In the genomic region with DNA sequence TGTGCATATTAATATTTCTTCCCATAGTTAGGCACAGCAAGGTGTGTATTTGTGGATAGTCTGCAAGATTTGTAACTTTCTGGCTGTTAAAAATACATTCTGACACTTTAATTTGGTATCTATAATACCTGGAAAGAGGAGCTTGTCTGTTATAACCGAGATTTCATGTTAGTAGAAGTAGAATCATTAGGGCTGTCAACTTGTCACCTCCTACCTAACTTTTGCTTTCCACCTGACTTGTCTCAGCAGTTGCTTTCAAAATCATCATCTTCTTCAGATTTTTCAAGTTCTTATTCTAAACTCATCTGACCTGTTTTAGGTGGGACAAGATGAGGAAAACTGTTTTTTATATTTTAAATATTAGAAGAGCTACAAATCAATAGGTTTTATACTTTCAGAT, we compare ENCODE assay signal across 32 cellular contexts.
"Had no signal": no experiment of that assay in that cellular context is flagged by ENCODE, and none has a peak within 500 bp of the region (broad histone marks: within the 10 kb centered on the region; RNA-seq: fewer than 3 reads in every experiment).

No MANE protein-coding gene starts in this region.

- DNase-seq: activated B cell treated with CpG ODN at 0.5 μM for 24 hours; activated CD4-positive, alpha-beta memory T cell treated with anti-CD3 and anti-CD28 coated beads for 36 hours; activated CD4-positive, alpha-beta T cell treated with anti-CD3 and anti-CD28 coated beads for 4 hours; activated CD4-positive, alpha-beta T cell treated with anti-CD3 and anti-CD28 coated beads, Interleukin-2, amount 10 ng/mL, durations not matched to agents 24 days and 14 days; activated CD4-positive, alpha-beta T cell treated with anti-CD3 and anti-CD28 coated beads, Interleukin-2, amount 50 U/mL, for 1 hour; activated CD4-positive, alpha-beta T cell treated with anti-CD3 and anti-CD28 coated beads, Interleukin-2, amount 50 U/mL, for 4 hours; activated CD4-positive, CD25-positive, alpha-beta regulatory T cell treated with anti-CD3 and anti-CD28 coated beads, Interleukin-2, amount 50 U/mL, for 72 hours; activated CD8-positive, alpha-beta memory T cell treated with anti-CD3 and anti-CD28 coated beads, Interleukin-2, amount 50 U/mL, for 4 hours; activated CD8-positive, alpha-beta T cell treated with anti-CD3 and anti-CD28 coated beads for 36 hours; activated effector memory CD4-positive, alpha-beta T cell treated with anti-CD3 and anti-CD28 coated beads, Interleukin-2, amount 50 U/mL, for 16 hours; activated gamma-delta T cell treated with Interleukin-2 at 50 U/mL for 16 hours; activated naive CD4-positive, alpha-beta T cell; activated naive CD4-positive, alpha-beta T cell treated with anti-CD3 and anti-CD28 coated beads for 36 hours; activated naive CD4-positive, alpha-beta T cell treated with anti-CD3 and anti-CD28 coated beads, Interleukin-2, amount 50 U/mL, for 16 hours; activated naive CD8-positive, alpha-beta T cell treated with anti-CD3 and anti-CD28 coated beads for 36 hours; activated T-cell treated with anti-CD3 and anti-CD28 coated beads for 4 hours; activated T-cell treated with anti-CD3 and anti-CD28 coated beads, Interleukin-2, amount 50 U/mL, for 1 hour; activated T-cell treated with anti-CD3 and anti-CD28 coated beads, Interleukin-2, amount 50 U/mL, for 4 hours; activated T-cell treated with anti-CD3 and anti-CD28 coated beads, Interleukin-2, amount 50 U/mL, for 72 hours; adrenal gland; amniotic stem cell; aorta; body of pancreas; brain microvascular endothelial cell; central memory CD4-positive, alpha-beta T cell; T-helper 1 cell; T-helper 2 cell; T-helper 9 cell had no signal

- H3K4me1 ChIP-seq: adrenal gland, breast epithelium had no signal

- H3K9me3 ChIP-seq: adrenal gland, body of pancreas had no signal

- ATAC-seq: activated CD8-positive, alpha-beta T cell treated with anti-CD3 and anti-CD28 coated beads for 36 hours; activated naive CD4-positive, alpha-beta T cell treated with anti-CD3 and anti-CD28 coated beads, Interleukin-2, amount 50 U/mL, for 72 hours; activated T-cell treated with anti-CD3 and anti-CD28 coated beads, Interleukin-2, amount 50 U/mL, for 4 hours; activated T-cell treated with anti-CD3 and anti-CD28 coated beads, Interleukin-2, amount 50 U/mL, for 72 hours; activated T-helper 17 cell treated with anti-CD3 and anti-CD28 coated beads, Interleukin-2, amount 50 U/mL, for 72 hours; body of pancreas had no signal

- H3K27ac ChIP-seq: adrenal gland, body of pancreas, brain microvascular endothelial cell, breast epithelium, VCaP had no signal

- H3K27me3 ChIP-seq: adrenal gland, body of pancreas, brain microvascular endothelial cell, breast epithelium had no signal

- H3K4me3 ChIP-seq: adrenal gland, body of pancreas, breast epithelium had no signal
